Comparison of ENCODE assay signal across 20 cellular contexts in genomic region chr4:111905511-111905910, GRCh38.
DNase-seq lines count a peak whose midpoint lies in the region; ATAC-seq and TF ChIP-seq lines count a peak whose summit lies in the region.
"Had no signal": no experiment of that assay in that cellular context is flagged by ENCODE, and none has a peak within 500 bp of the region (broad histone marks: within the 10 kb centered on the region; RNA-seq: fewer than 3 reads in every experiment).

No MANE protein-coding gene starts in this region.

- peak; percentile 37 for DNase-seq in GM12865 (ENCODE audit: low read depth)
- no peak for DNase-seq in ureter (ENCODE audit: low spot score)
- no peak for DNase-seq in activated CD4-positive, alpha-beta T cell treated with anti-CD3 and anti-CD28 coated beads for 48 hours
- DNase-seq in NCI-H146 (lab: John Stamatoyannopoulos, UW), result no peak
- DNase-seq in substantia nigra (lab: John Stamatoyannopoulos, UW), result no peak
- DNase-seq: activated effector memory CD4-positive, alpha-beta T cell treated with anti-CD3 and anti-CD28 coated beads, Interleukin-2, amount 50 U/mL, for 16 hours; C1 segment of cervical spinal cord; foreskin melanocyte; NCI-H1048; NCI-H2171; posterior cingulate gyrus; T-helper 1 cell; trophoblast cell had no signal

- no peak overlapping the region for H3K4me3 ChIP-seq in GM12865 (ENCODE audit: low read depth, low read length)
- H3K4me3 ChIP-seq: K562, skin epidermis had no signal

- ATAC-seq in GM19328 (IDR thresholded peaks at IDR 0.05; ENCODE audit: unreplicated experiment) (peak; percentile 66), GM21825 (IDR thresholded peaks at IDR 0.05; ENCODE audit: unreplicated experiment) (peak; percentile 59), HG03159 (IDR thresholded peaks at IDR 0.05; ENCODE audit: unreplicated experiment) (peak; percentile 73)
- ATAC-seq: K562; stimulated activated memory B cell treated with anti-CD40 and anti-IgM and Interleukin-4, amounts not matched to agents 10 μg/mL and 1 μg/mL and 100 μg/mL, for 72 hours had no signal

- no peak overlapping the region for H3K27ac ChIP-seq in substantia nigra (ENCODE audit: low read depth, low read length, poor library complexity, severe bottlenecking)
- H3K27ac ChIP-seq: skin epidermis, VCaP had no signal

- no peak for TF ChIP-seq CTCF in GM12865 (IDR thresholded peaks at IDR 0.05; ENCODE audit: insufficient read depth, low read depth, low read length, missing control alignments)
